8 cellular contexts compared by ENCODE assay signal in genomic region chr10:124743188-124744046, GRCh38. TPM values are rescaled to one million over a fixed set of nuclear protein-coding genes. Genes with fewer than 3 reads are reported as not detected.
DNase-seq lines count a peak whose midpoint lies in the region; ATAC-seq and TF ChIP-seq lines count a peak whose summit lies in the region.

No MANE protein-coding gene starts in this region.

- H3K27me3 ChIP-seq in effector memory CD4-positive, alpha-beta T cell (replicated peaks; ENCODE audit: control insufficient read depth, insufficient read depth, low read length, poor library complexity, severe bottlenecking), result no peaks in the 10 kb centered on the region
- H3K27me3 ChIP-seq in uterus, result no peaks in the 10 kb centered on the region

- TF ChIP-seq CTCF in mesothelial cell of epicardium (IDR thresholded peaks at IDR 0.05; ENCODE audit: unreplicated experiment) (no peak), uterus (IDR thresholded peaks at IDR 0.05) (no peak)

- H3K4me3 Mint-ChIP-seq in mesothelial cell of epicardium, result peak overlapping the region; percentile 99

- H3K27me3 Mint-ChIP-seq in mesothelial cell of epicardium (ENCODE audit: low read depth), result no peaks in the 10 kb centered on the region

- no peaks in the 10 kb centered on the region for H3K36me3 ChIP-seq in effector memory CD4-positive, alpha-beta T cell (ENCODE audit: control insufficient read depth, insufficient read depth, low read length)
- H3K36me3 ChIP-seq in uterus, result no peaks in the 10 kb centered on the region

- intact Hi-C loops in uterus (cut with DNase I; ENCODE audit: low total_unique reads), result loop anchor here (5.0 kb wide), 1 partner anchor 211 kb away; no protein-coding TSS in a partner anchor

- peak overlapping the region; percentile 80 for H3K27ac ChIP-seq in effector memory CD4-positive, alpha-beta T cell (ENCODE audit: insufficient read depth, low read length, poor library complexity, severe bottlenecking)
- H3K27ac ChIP-seq in uterus, result peak overlapping the region; percentile 88 to 92

- H3K4me3 ChIP-seq in effector memory CD4-positive, alpha-beta T cell (ENCODE audit: insufficient read depth, low read depth, low read length, poor library complexity, severe bottlenecking), result peak overlapping the region; percentile 81
- H3K4me3 ChIP-seq in uterus, result peak overlapping the region; percentile 57 to 65

- H3K4me1 Mint-ChIP-seq in mesothelial cell of epicardium, result peaks cover 69% of the 10 kb centered on the region

- peak; percentile 33 for DNase-seq in NCI-H510A treated with DMSO at 0.1 percent for 48 hours (lab: John Stamatoyannopoulos, UW)
- DNase-seq in NCI-H510A (lab: John Stamatoyannopoulos, UW), result no peak
- DNase-seq in T1000 (lab: John Stamatoyannopoulos, UW), result peak; percentile 45
- DNase-seq in effector memory CD4-positive, alpha-beta T cell, result no peak
- DNase-seq in mesothelial cell of epicardium (ENCODE audit: low spot score in 2 of 2, unreplicated experiment in 2 of 2), result no peak
- peak in 1 of 2 donors; percentile 46 for DNase-seq in uterus

- no peak for TF ChIP-seq POLR2A in uterus (IDR thresholded peaks at IDR 0.05)

- H3K4me1 ChIP-seq in effector memory CD4-positive, alpha-beta T cell (ENCODE audit: control insufficient read depth, insufficient read depth, low read length, poor library complexity, severe bottlenecking), result peaks cover 50% of the 10 kb centered on the region
- peaks cover 7 to 16% of the 10 kb centered on the region in 2 donors for H3K4me1 ChIP-seq in uterus

- H3K9me3 ChIP-seq in effector memory CD4-positive, alpha-beta T cell (ENCODE audit: control insufficient read depth, low read length), result no peaks in the 10 kb centered on the region
- H3K9me3 ChIP-seq in uterus, result no peaks in the 10 kb centered on the region

- ATAC-seq in HG03095 (IDR thresholded peaks at IDR 0.05; ENCODE audit: unreplicated experiment) (peak; percentile 15), HG03354 (IDR thresholded peaks at IDR 0.05; ENCODE audit: poor library complexity, severe bottlenecking, unreplicated experiment) (no peak)

- no peaks in the 10 kb centered on the region for H3K36me3 Mint-ChIP-seq in mesothelial cell of epicardium

- no peaks in the 10 kb centered on the region for H3K9me3 Mint-ChIP-seq in mesothelial cell of epicardium

- peak overlapping the region; percentile 98 for H3K27ac Mint-ChIP-seq in mesothelial cell of epicardium

RNA-seq across cellular contexts. Expression of gene FAM53B, which starts 0.8 kb away (rescaled TPM):
- total RNA-seq in mesothelial cell of epicardium (40.7 to 43.0 TPM (median 42.0 TPM) in 3 replicates), uterus (10 to 100 TPM; 10.9 to 94.3 (median 67.8) TPM)

RNA-seq across cellular contexts. Expression of gene EEF1AKMT2, which starts 48.3 kb away (rescaled TPM):
- total RNA-seq in mesothelial cell of epicardium, result 20.9 to 24.2 TPM (median 23.0 TPM) in 3 replicates
- 10 to 100 TPM; 17.9 to 60.6 (median 40.7) TPM for total RNA-seq in uterus

RNA-seq across cellular contexts. Expression of gene ABRAXAS2, which starts 58.2 kb away (rescaled TPM):
- total RNA-seq in mesothelial cell of epicardium (13.7 to 14.8 TPM (median 14.1 TPM) in 3 replicates), uterus (10 to 100 TPM in 3 of 4 donors, 1 to 10 TPM in 1; 3.8 to 36.6 (median 19.9) TPM)

Comparison
In these comparisons a context has a peak if more than half of its experiments do, and no peak if none do; other contexts are left out.
1. DNase-seq: peak in NCI-H510A treated with DMSO at 0.1 percent for 48 hours (single experiment) and T1000 (single experiment); none in NCI-H510A (single experiment), effector memory CD4-positive, alpha-beta T cell (0 of 3) and mesothelial cell of epicardium (0 of 2).